Comparison of ENCODE assay signal across 1 cellular context in genomic region chr9:137305788-137306545, GRCh38.
TF ChIP-seq lines count a peak whose summit lies in the region.

No MANE protein-coding gene starts in this region.

TF ChIP-seq in endothelial cell of umbilical vein, 7 proteins besides CTCF, POLR2A, EP300 and RAD21:
- TF ChIP-seq MAX (IDR thresholded peaks at IDR 0.05; ENCODE audit: insufficient read depth, insufficient read length) (no peak), EZH2 (IDR thresholded peaks at IDR 0.05; ENCODE audit: borderline replicate concordance, low read depth, low read length, severe bottlenecking) (no peak), POLR2AphosphoS5 (IDR thresholded peaks at IDR 0.05; ENCODE audit: insufficient read depth, low read depth, low read length) (peak; percentile 46), GATA2 (IDR thresholded peaks at IDR 0.05; ENCODE audit: insufficient read depth, insufficient read length, low read depth, low read length) (no peak)
